40 cellular contexts compared by ENCODE assay signal in genomic region chr6:29483735-29484134, GRCh38. TPM values are rescaled to one million over a fixed set of nuclear protein-coding genes. Genes with fewer than 3 reads are reported as not detected.
"Had no signal": no experiment of that assay in that cellular context is flagged by ENCODE, and none has a peak within 500 bp of the region (broad histone marks: within the 10 kb centered on the region; RNA-seq: fewer than 3 reads in every experiment).

No MANE protein-coding gene starts in this region.

- H3K27ac Mint-ChIP-seq: activated CD4-positive, alpha-beta memory T cell treated with anti-CD3 and anti-CD28 coated beads for 36 hours; activated CD4-positive, alpha-beta T cell treated with anti-CD3 and anti-CD28 coated beads for 36 hours; activated CD4-positive, alpha-beta T cell treated with anti-CD3 and anti-CD28 coated beads, Interleukin-2, amount 10 ng/mL, durations not matched to agents 24 days and 14 days; activated CD8-positive, alpha-beta memory T cell treated with anti-CD3 and anti-CD28 coated beads, Interleukin-2, amount 10 ng/mL, durations not matched to agents 7 days and 5 days; activated CD8-positive, alpha-beta T cell treated with anti-CD3 and anti-CD28 coated beads, Interleukin-2, amount 10 ng/mL, durations not matched to agents 7 days and 5 days; activated naive CD4-positive, alpha-beta T cell treated with anti-CD3 and anti-CD28 coated beads for 36 hours; activated naive CD4-positive, alpha-beta T cell treated with anti-CD3 and anti-CD28 coated beads, Interleukin-2, amount 50 U/mL, for 24 hours; activated naive CD8-positive, alpha-beta T cell treated with anti-CD3 and anti-CD28 coated beads for 36 hours; activated naive CD8-positive, alpha-beta T cell treated with anti-CD3 and anti-CD28 coated beads, Interleukin-2, amount 50 U/mL, for 24 hours; activated T-helper 1 cell treated with anti-CD3 and anti-CD28 coated beads, Interleukin-12 subunit alpha, Interleukin-12 subunit beta, Interleukin-2, Interleukin-4 antibody, amounts not matched to agents 30 ng/mL and 10 ng/mL and 1 ng/mL, durations not matched to agents 14 hours and 24 hours and 36 hours; activated T-helper 2 cell treated with anti-CD3 and anti-CD28 coated beads, Interferon-gamma antibody, Interleukin-2, Interleukin-4, amounts not matched to agents 10 μg/mL and 5 μg/mL and 100 μg/mL, durations not matched to agents 14 hours and 24 hours and 36 hours; brain had no signal

- H3K27me3 ChIP-seq: colonic mucosa, esophagus squamous epithelium, gastroesophageal sphincter had no signal

- H3K4me3 ChIP-seq: adrenal gland, colonic mucosa, esophagus squamous epithelium, gastroesophageal sphincter, heart right ventricle had no signal

- H3K4me1 ChIP-seq: adrenal gland, colonic mucosa, esophagus squamous epithelium, gastroesophageal sphincter, heart right ventricle had no signal

- H3K36me3 Mint-ChIP-seq: activated CD4-positive, alpha-beta memory T cell treated with anti-CD3 and anti-CD28 coated beads for 36 hours; activated CD8-positive, alpha-beta memory T cell treated with anti-CD3 and anti-CD28 coated beads, Interleukin-2, amount 10 ng/mL, durations not matched to agents 7 days and 5 days; activated naive CD4-positive, alpha-beta T cell treated with anti-CD3 and anti-CD28 coated beads, Interleukin-2, amount 50 U/mL, for 24 hours; activated naive CD8-positive, alpha-beta T cell treated with anti-CD3 and anti-CD28 coated beads for 36 hours; brain had no signal

- H3K9me3 Mint-ChIP-seq: activated CD4-positive, alpha-beta memory T cell treated with anti-CD3 and anti-CD28 coated beads for 36 hours; activated CD4-positive, alpha-beta T cell treated with anti-CD3 and anti-CD28 coated beads, Interleukin-2, amount 10 ng/mL, durations not matched to agents 24 days and 14 days; activated naive CD4-positive, alpha-beta T cell treated with anti-CD3 and anti-CD28 coated beads, Interleukin-2, amount 50 U/mL, for 24 hours; activated T-helper 1 cell treated with anti-CD3 and anti-CD28 coated beads, Interleukin-12 subunit alpha, Interleukin-12 subunit beta, Interleukin-2, Interleukin-4 antibody, amounts not matched to agents 30 ng/mL and 10 ng/mL and 1 ng/mL, durations not matched to agents 14 hours and 24 hours and 36 hours; activated T-helper 2 cell treated with anti-CD3 and anti-CD28 coated beads, Interferon-gamma antibody, Interleukin-2, Interleukin-4, amounts not matched to agents 10 μg/mL and 5 μg/mL and 100 μg/mL, durations not matched to agents 14 hours and 24 hours and 36 hours had no signal

- H3K27ac ChIP-seq: adrenal gland, colonic mucosa, epithelial cell of prostate, esophagus squamous epithelium, gastroesophageal sphincter, heart right ventricle had no signal

- DNase-seq: activated CD4-positive, alpha-beta memory T cell treated with anti-CD3 and anti-CD28 coated beads for 36 hours; activated CD4-positive, alpha-beta T cell treated with anti-CD3 and anti-CD28 coated beads for 36 hours; activated CD4-positive, alpha-beta T cell treated with anti-CD3 and anti-CD28 coated beads, Interleukin-2, amount 10 ng/mL, durations not matched to agents 24 days and 14 days; activated CD4-positive, CD25-positive, alpha-beta regulatory T cell; activated CD4-positive, CD25-positive, alpha-beta regulatory T cell treated with anti-CD3 and anti-CD28 coated beads, Interleukin-2, amount 50 U/mL, for 72 hours; activated CD8-positive, alpha-beta memory T cell treated with anti-CD3 and anti-CD28 coated beads, Interleukin-2, amount 10 ng/mL, durations not matched to agents 7 days and 5 days; activated CD8-positive, alpha-beta memory T cell treated with anti-CD3 and anti-CD28 coated beads, Interleukin-2, amount 50 U/mL, for 4 hours; activated CD8-positive, alpha-beta T cell treated with anti-CD3 and anti-CD28 coated beads, Interleukin-2, amount 10 ng/mL, durations not matched to agents 7 days and 5 days; activated effector memory CD4-positive, alpha-beta T cell treated with anti-CD3 and anti-CD28 coated beads, Interleukin-2, amount 50 U/mL, for 16 hours; activated naive CD4-positive, alpha-beta T cell treated with anti-CD3 and anti-CD28 coated beads for 36 hours; activated naive CD8-positive, alpha-beta T cell treated with anti-CD3 and anti-CD28 coated beads for 36 hours; activated naive CD8-positive, alpha-beta T cell treated with anti-CD3 and anti-CD28 coated beads, Interleukin-2, amount 50 U/mL, for 24 hours; activated T-cell treated with anti-CD3 and anti-CD28 coated beads, Interleukin-2, amount 50 U/mL, for 1 hour; activated T-cell treated with anti-CD3 and anti-CD28 coated beads, Interleukin-2, amount 50 U/mL, for 48 hours; adrenal gland; amygdala; aorta; caudate nucleus; colonic mucosa; effector CD8-positive, alpha-beta T cell; esophagus squamous epithelium; foreskin melanocyte; heart right ventricle; T-helper 2 cell had no signal

- H3K4me1 Mint-ChIP-seq: activated CD4-positive, alpha-beta T cell treated with anti-CD3 and anti-CD28 coated beads for 36 hours; activated CD4-positive, alpha-beta T cell treated with anti-CD3 and anti-CD28 coated beads, Interleukin-2, amount 10 ng/mL, durations not matched to agents 24 days and 14 days; activated CD8-positive, alpha-beta memory T cell treated with anti-CD3 and anti-CD28 coated beads, Interleukin-2, amount 10 ng/mL, durations not matched to agents 7 days and 5 days; activated naive CD4-positive, alpha-beta T cell treated with anti-CD3 and anti-CD28 coated beads, Interleukin-2, amount 50 U/mL, for 24 hours; activated naive CD8-positive, alpha-beta T cell treated with anti-CD3 and anti-CD28 coated beads for 36 hours; activated naive CD8-positive, alpha-beta T cell treated with anti-CD3 and anti-CD28 coated beads, Interleukin-2, amount 50 U/mL, for 24 hours; brain had no signal

- FAIRE-seq: bronchial epithelial cell, endometrium, endothelial cell of umbilical vein had no signal

- H3K9me3 ChIP-seq: adrenal gland, colonic mucosa had no signal

- H3K4me3 Mint-ChIP-seq: activated CD4-positive, alpha-beta memory T cell treated with anti-CD3 and anti-CD28 coated beads for 36 hours; activated CD4-positive, alpha-beta T cell treated with anti-CD3 and anti-CD28 coated beads for 36 hours; activated CD4-positive, alpha-beta T cell treated with anti-CD3 and anti-CD28 coated beads, Interleukin-2, amount 10 ng/mL, durations not matched to agents 24 days and 14 days; activated CD8-positive, alpha-beta memory T cell treated with anti-CD3 and anti-CD28 coated beads, Interleukin-2, amount 10 ng/mL, durations not matched to agents 7 days and 5 days; activated CD8-positive, alpha-beta T cell treated with anti-CD3 and anti-CD28 coated beads, Interleukin-2, amount 10 ng/mL, durations not matched to agents 7 days and 5 days; activated naive CD4-positive, alpha-beta T cell treated with anti-CD3 and anti-CD28 coated beads for 36 hours; activated naive CD4-positive, alpha-beta T cell treated with anti-CD3 and anti-CD28 coated beads, Interleukin-2, amount 50 U/mL, for 24 hours; activated naive CD8-positive, alpha-beta T cell treated with anti-CD3 and anti-CD28 coated beads for 36 hours; activated naive CD8-positive, alpha-beta T cell treated with anti-CD3 and anti-CD28 coated beads, Interleukin-2, amount 50 U/mL, for 24 hours; activated T-helper 1 cell treated with anti-CD3 and anti-CD28 coated beads, Interleukin-12 subunit alpha, Interleukin-12 subunit beta, Interleukin-2, Interleukin-4 antibody, amounts not matched to agents 30 ng/mL and 10 ng/mL and 1 ng/mL, durations not matched to agents 14 hours and 24 hours and 36 hours; brain had no signal

- H3K36me3 ChIP-seq: adrenal gland, colonic mucosa, esophagus squamous epithelium, gastroesophageal sphincter, heart right ventricle had no signal

RNA-seq across cellular contexts. Expression of gene MAS1L, which starts 4.0 kb away (rescaled TPM):
- total RNA-seq: activated CD4-positive, alpha-beta memory T cell treated with anti-CD3 and anti-CD28 coated beads for 36 hours; activated CD4-positive, alpha-beta T cell treated with anti-CD3 and anti-CD28 coated beads for 36 hours; activated CD4-positive, alpha-beta T cell treated with anti-CD3 and anti-CD28 coated beads, Interleukin-2, amount 10 ng/mL, durations not matched to agents 24 days and 14 days; activated CD8-positive, alpha-beta memory T cell treated with anti-CD3 and anti-CD28 coated beads for 36 hours; activated CD8-positive, alpha-beta memory T cell treated with anti-CD3 and anti-CD28 coated beads, Interleukin-2, amount 10 ng/mL, durations not matched to agents 7 days and 5 days; activated CD8-positive, alpha-beta T cell treated with anti-CD3 and anti-CD28 coated beads, Interleukin-2, amount 10 ng/mL, durations not matched to agents 7 days and 5 days; activated naive CD4-positive, alpha-beta T cell treated with anti-CD3 and anti-CD28 coated beads for 36 hours; activated naive CD8-positive, alpha-beta T cell treated with anti-CD3 and anti-CD28 coated beads for 36 hours; activated T-helper 1 cell treated with anti-CD3 and anti-CD28 coated beads, Interleukin-12 subunit alpha, Interleukin-12 subunit beta, Interleukin-2, Interleukin-4 antibody, amounts not matched to agents 30 ng/mL and 10 ng/mL and 1 ng/mL, durations not matched to agents 14 hours and 24 hours and 36 hours; activated T-helper 2 cell treated with anti-CD3 and anti-CD28 coated beads, Interferon-gamma antibody, Interleukin-2, Interleukin-4, amounts not matched to agents 10 μg/mL and 5 μg/mL and 100 μg/mL, durations not matched to agents 14 hours and 24 hours and 36 hours; adrenal gland; bronchial epithelial cell; dermis microvascular lymphatic vessel endothelial cell; endothelial cell of umbilical vein; esophagus squamous epithelium; fibroblast of lung; fibroblast of villous mesenchyme; gastroesophageal sphincter; glomerular endothelial cell; heart right ventricle; T-helper 1 cell treated with Interleukin-12 subunit alpha and Interleukin-12 subunit beta and Interleukin-4 antibody, amounts not matched to agents 30 ng/mL and 1 ng/mL, for 36 hours had no signal
- polyA plus RNA-seq: adrenal gland, aorta, endothelial cell of umbilical vein, esophagus, fibroblast of lung, heart right ventricle had no signal

RNA-seq across cellular contexts. Expression of gene OR2H1, which starts 26.8 kb away (rescaled TPM):
- total RNA-seq: activated CD4-positive, alpha-beta memory T cell treated with anti-CD3 and anti-CD28 coated beads for 36 hours; activated CD4-positive, alpha-beta T cell treated with anti-CD3 and anti-CD28 coated beads for 36 hours; activated CD4-positive, alpha-beta T cell treated with anti-CD3 and anti-CD28 coated beads, Interleukin-2, amount 10 ng/mL, durations not matched to agents 24 days and 14 days; activated CD8-positive, alpha-beta memory T cell treated with anti-CD3 and anti-CD28 coated beads for 36 hours; activated CD8-positive, alpha-beta memory T cell treated with anti-CD3 and anti-CD28 coated beads, Interleukin-2, amount 10 ng/mL, durations not matched to agents 7 days and 5 days; activated CD8-positive, alpha-beta T cell treated with anti-CD3 and anti-CD28 coated beads, Interleukin-2, amount 10 ng/mL, durations not matched to agents 7 days and 5 days; activated naive CD4-positive, alpha-beta T cell treated with anti-CD3 and anti-CD28 coated beads for 36 hours; activated naive CD8-positive, alpha-beta T cell treated with anti-CD3 and anti-CD28 coated beads for 36 hours; activated T-helper 1 cell treated with anti-CD3 and anti-CD28 coated beads, Interleukin-12 subunit alpha, Interleukin-12 subunit beta, Interleukin-2, Interleukin-4 antibody, amounts not matched to agents 30 ng/mL and 10 ng/mL and 1 ng/mL, durations not matched to agents 14 hours and 24 hours and 36 hours; activated T-helper 2 cell treated with anti-CD3 and anti-CD28 coated beads, Interferon-gamma antibody, Interleukin-2, Interleukin-4, amounts not matched to agents 10 μg/mL and 5 μg/mL and 100 μg/mL, durations not matched to agents 14 hours and 24 hours and 36 hours; adrenal gland; aorta; bronchial epithelial cell; colonic mucosa; dermis microvascular lymphatic vessel endothelial cell; endothelial cell of umbilical vein; esophagus squamous epithelium; fibroblast of lung; fibroblast of villous mesenchyme; gastroesophageal sphincter; glomerular endothelial cell; heart right ventricle; T-helper 1 cell treated with Interleukin-12 subunit alpha and Interleukin-12 subunit beta and Interleukin-4 antibody, amounts not matched to agents 30 ng/mL and 1 ng/mL, for 36 hours had no signal
- polyA plus RNA-seq: adrenal gland, aorta, endothelial cell of umbilical vein, esophagus, fibroblast of lung, heart right ventricle had no signal

RNA-seq across cellular contexts. Expression of gene OR11A1, which starts 26.9 kb away (rescaled TPM):
- total RNA-seq: activated CD4-positive, alpha-beta memory T cell treated with anti-CD3 and anti-CD28 coated beads for 36 hours; activated CD4-positive, alpha-beta T cell treated with anti-CD3 and anti-CD28 coated beads for 36 hours; activated CD4-positive, alpha-beta T cell treated with anti-CD3 and anti-CD28 coated beads, Interleukin-2, amount 10 ng/mL, durations not matched to agents 24 days and 14 days; activated CD8-positive, alpha-beta memory T cell treated with anti-CD3 and anti-CD28 coated beads for 36 hours; activated CD8-positive, alpha-beta memory T cell treated with anti-CD3 and anti-CD28 coated beads, Interleukin-2, amount 10 ng/mL, durations not matched to agents 7 days and 5 days; activated CD8-positive, alpha-beta T cell treated with anti-CD3 and anti-CD28 coated beads, Interleukin-2, amount 10 ng/mL, durations not matched to agents 7 days and 5 days; activated naive CD4-positive, alpha-beta T cell treated with anti-CD3 and anti-CD28 coated beads for 36 hours; activated naive CD8-positive, alpha-beta T cell treated with anti-CD3 and anti-CD28 coated beads for 36 hours; activated T-helper 1 cell treated with anti-CD3 and anti-CD28 coated beads, Interleukin-12 subunit alpha, Interleukin-12 subunit beta, Interleukin-2, Interleukin-4 antibody, amounts not matched to agents 30 ng/mL and 10 ng/mL and 1 ng/mL, durations not matched to agents 14 hours and 24 hours and 36 hours; activated T-helper 2 cell treated with anti-CD3 and anti-CD28 coated beads, Interferon-gamma antibody, Interleukin-2, Interleukin-4, amounts not matched to agents 10 μg/mL and 5 μg/mL and 100 μg/mL, durations not matched to agents 14 hours and 24 hours and 36 hours; adrenal gland; aorta; bronchial epithelial cell; colonic mucosa; dermis microvascular lymphatic vessel endothelial cell; endothelial cell of umbilical vein; esophagus squamous epithelium; fibroblast of lung; fibroblast of villous mesenchyme; gastroesophageal sphincter; glomerular endothelial cell; heart right ventricle; T-helper 1 cell treated with Interleukin-12 subunit alpha and Interleukin-12 subunit beta and Interleukin-4 antibody, amounts not matched to agents 30 ng/mL and 1 ng/mL, for 36 hours had no signal
- polyA plus RNA-seq: adrenal gland, aorta, endothelial cell of umbilical vein, esophagus, fibroblast of lung, heart right ventricle had no signal

RNA-seq across cellular contexts. Expression of gene OR10C1, which starts 44.6 kb away (rescaled TPM):
- total RNA-seq: activated CD4-positive, alpha-beta memory T cell treated with anti-CD3 and anti-CD28 coated beads for 36 hours; activated CD4-positive, alpha-beta T cell treated with anti-CD3 and anti-CD28 coated beads for 36 hours; activated CD4-positive, alpha-beta T cell treated with anti-CD3 and anti-CD28 coated beads, Interleukin-2, amount 10 ng/mL, durations not matched to agents 24 days and 14 days; activated CD8-positive, alpha-beta memory T cell treated with anti-CD3 and anti-CD28 coated beads for 36 hours; activated CD8-positive, alpha-beta memory T cell treated with anti-CD3 and anti-CD28 coated beads, Interleukin-2, amount 10 ng/mL, durations not matched to agents 7 days and 5 days; activated CD8-positive, alpha-beta T cell treated with anti-CD3 and anti-CD28 coated beads, Interleukin-2, amount 10 ng/mL, durations not matched to agents 7 days and 5 days; activated naive CD4-positive, alpha-beta T cell treated with anti-CD3 and anti-CD28 coated beads for 36 hours; activated naive CD8-positive, alpha-beta T cell treated with anti-CD3 and anti-CD28 coated beads for 36 hours; activated T-helper 1 cell treated with anti-CD3 and anti-CD28 coated beads, Interleukin-12 subunit alpha, Interleukin-12 subunit beta, Interleukin-2, Interleukin-4 antibody, amounts not matched to agents 30 ng/mL and 10 ng/mL and 1 ng/mL, durations not matched to agents 14 hours and 24 hours and 36 hours; activated T-helper 2 cell treated with anti-CD3 and anti-CD28 coated beads, Interferon-gamma antibody, Interleukin-2, Interleukin-4, amounts not matched to agents 10 μg/mL and 5 μg/mL and 100 μg/mL, durations not matched to agents 14 hours and 24 hours and 36 hours; adrenal gland; aorta; bronchial epithelial cell; colonic mucosa; dermis microvascular lymphatic vessel endothelial cell; endothelial cell of umbilical vein; esophagus squamous epithelium; fibroblast of lung; fibroblast of villous mesenchyme; gastroesophageal sphincter; glomerular endothelial cell; heart right ventricle; T-helper 1 cell treated with Interleukin-12 subunit alpha and Interleukin-12 subunit beta and Interleukin-4 antibody, amounts not matched to agents 30 ng/mL and 1 ng/mL, for 36 hours had no signal
- polyA plus RNA-seq: adrenal gland, aorta, endothelial cell of umbilical vein, esophagus, fibroblast of lung, heart right ventricle had no signal
